In the genomic region with DNA sequence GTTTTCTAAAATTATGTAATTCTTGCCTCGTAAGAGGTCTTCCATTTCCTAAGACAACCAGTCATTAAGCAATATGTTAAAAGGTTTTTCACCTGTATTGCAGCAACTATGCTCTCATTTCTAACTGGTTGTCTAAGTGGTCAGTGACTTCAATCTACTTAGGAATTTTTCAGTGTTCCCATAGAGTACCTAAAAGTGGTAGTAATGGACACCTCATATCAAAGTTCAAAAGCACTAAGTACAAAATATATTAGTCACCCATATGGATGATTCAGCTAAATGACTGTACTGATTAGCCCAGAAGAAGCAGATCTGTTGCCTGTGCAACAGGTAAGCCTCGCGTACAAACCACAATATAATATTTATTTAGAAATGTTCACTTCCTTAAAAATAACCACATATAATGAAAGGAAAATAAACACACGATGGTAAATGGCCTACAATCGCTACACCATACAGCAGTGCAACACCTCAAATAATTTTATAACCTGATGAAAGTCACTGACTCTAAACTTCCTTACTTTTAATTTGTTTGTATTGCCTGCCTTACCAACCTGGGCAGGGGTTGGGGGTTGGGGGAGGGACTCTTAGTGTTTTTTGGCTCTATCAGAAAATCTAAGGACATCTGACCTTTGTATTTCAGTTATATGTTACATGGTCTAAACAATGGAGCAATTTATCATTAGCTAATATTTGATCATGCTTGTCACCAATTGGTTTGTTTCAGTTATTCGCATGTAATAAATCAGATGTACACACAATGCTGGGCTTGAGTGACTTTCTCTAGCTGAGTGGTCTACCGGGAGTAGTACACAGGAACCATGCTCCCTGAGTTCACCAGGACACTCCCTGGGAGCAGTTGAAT, we compare ENCODE assay signal across 1 cellular context.
TF ChIP-seq lines count a peak whose summit lies in the region.

No MANE protein-coding gene starts in this region.

TF ChIP-seq in WTC11, 78 proteins besides CTCF, POLR2A, EP300 and RAD21 (continued from another document):
- TF ChIP-seq, protein P1, sequence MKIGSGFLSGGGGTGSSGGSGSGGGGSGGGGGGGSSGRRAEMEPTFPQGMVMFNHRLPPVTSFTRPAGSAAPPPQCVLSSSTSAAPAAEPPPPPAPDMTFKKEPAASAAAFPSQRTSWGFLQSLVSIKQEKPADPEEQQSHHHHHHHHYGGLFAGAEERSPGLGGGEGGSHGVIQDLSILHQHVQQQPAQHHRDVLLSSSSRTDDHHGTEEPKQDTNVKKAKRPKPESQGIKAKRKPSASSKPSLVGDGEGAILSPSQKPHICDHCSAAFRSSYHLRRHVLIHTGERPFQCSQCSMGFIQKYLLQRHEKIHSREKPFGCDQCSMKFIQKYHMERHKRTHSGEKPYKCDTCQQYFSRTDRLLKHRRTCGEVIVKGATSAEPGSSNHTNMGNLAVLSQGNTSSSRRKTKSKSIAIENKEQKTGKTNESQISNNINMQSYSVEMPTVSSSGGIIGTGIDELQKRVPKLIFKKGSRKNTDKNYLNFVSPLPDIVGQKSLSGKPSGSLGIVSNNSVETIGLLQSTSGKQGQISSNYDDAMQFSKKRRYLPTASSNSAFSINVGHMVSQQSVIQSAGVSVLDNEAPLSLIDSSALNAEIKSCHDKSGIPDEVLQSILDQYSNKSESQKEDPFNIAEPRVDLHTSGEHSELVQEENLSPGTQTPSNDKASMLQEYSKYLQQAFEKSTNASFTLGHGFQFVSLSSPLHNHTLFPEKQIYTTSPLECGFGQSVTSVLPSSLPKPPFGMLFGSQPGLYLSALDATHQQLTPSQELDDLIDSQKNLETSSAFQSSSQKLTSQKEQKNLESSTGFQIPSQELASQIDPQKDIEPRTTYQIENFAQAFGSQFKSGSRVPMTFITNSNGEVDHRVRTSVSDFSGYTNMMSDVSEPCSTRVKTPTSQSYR (CRISPR knock-in tag; IDR thresholded peaks at IDR 0.05): no peak
- TF ChIP-seq FOXJ3 (CRISPR knock-in tag; IDR thresholded peaks at IDR 0.05; ENCODE audit: borderline replicate concordance) (no peak), SOX15 (CRISPR knock-in tag; IDR thresholded peaks at IDR 0.05) (no peak)
- TF ChIP-seq, protein P2, sequence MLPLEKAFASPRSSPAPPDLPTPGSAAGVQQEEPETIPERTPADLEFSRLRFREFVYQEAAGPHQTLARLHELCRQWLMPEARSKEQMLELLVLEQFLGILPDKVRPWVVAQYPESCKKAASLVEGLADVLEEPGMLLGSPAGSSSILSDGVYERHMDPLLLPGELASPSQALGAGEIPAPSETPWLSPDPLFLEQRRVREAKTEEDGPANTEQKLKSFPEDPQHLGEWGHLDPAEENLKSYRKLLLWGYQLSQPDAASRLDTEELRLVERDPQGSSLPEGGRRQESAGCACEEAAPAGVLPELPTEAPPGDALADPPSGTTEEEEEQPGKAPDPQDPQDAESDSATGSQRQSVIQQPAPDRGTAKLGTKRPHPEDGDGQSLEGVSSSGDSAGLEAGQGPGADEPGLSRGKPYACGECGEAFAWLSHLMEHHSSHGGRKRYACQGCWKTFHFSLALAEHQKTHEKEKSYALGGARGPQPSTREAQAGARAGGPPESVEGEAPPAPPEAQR (CRISPR knock-in tag; IDR thresholded peaks at IDR 0.05): no peak
- TF ChIP-seq, protein P3, sequence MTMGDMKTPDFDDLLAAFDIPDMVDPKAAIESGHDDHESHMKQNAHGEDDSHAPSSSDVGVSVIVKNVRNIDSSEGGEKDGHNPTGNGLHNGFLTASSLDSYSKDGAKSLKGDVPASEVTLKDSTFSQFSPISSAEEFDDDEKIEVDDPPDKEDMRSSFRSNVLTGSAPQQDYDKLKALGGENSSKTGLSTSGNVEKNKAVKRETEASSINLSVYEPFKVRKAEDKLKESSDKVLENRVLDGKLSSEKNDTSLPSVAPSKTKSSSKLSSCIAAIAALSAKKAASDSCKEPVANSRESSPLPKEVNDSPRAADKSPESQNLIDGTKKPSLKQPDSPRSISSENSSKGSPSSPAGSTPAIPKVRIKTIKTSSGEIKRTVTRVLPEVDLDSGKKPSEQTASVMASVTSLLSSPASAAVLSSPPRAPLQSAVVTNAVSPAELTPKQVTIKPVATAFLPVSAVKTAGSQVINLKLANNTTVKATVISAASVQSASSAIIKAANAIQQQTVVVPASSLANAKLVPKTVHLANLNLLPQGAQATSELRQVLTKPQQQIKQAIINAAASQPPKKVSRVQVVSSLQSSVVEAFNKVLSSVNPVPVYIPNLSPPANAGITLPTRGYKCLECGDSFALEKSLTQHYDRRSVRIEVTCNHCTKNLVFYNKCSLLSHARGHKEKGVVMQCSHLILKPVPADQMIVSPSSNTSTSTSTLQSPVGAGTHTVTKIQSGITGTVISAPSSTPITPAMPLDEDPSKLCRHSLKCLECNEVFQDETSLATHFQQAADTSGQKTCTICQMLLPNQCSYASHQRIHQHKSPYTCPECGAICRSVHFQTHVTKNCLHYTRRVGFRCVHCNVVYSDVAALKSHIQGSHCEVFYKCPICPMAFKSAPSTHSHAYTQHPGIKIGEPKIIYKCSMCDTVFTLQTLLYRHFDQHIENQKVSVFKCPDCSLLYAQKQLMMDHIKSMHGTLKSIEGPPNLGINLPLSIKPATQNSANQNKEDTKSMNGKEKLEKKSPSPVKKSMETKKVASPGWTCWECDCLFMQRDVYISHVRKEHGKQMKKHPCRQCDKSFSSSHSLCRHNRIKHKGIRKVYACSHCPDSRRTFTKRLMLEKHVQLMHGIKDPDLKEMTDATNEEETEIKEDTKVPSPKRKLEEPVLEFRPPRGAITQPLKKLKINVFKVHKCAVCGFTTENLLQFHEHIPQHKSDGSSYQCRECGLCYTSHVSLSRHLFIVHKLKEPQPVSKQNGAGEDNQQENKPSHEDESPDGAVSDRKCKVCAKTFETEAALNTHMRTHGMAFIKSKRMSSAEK (CRISPR knock-in tag; IDR thresholded peaks at IDR 0.05; ENCODE audit: borderline replicate concordance): no peak
- TF ChIP-seq, protein P4, sequence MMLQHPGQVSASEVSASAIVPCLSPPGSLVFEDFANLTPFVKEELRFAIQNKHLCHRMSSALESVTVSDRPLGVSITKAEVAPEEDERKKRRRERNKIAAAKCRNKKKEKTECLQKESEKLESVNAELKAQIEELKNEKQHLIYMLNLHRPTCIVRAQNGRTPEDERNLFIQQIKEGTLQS (CRISPR knock-in tag; conservative IDR thresholded peaks at IDR 0.05): no peak
